ENCODE assay signal across 30 cellular contexts in genomic region chr9:8907863-8908262, GRCh38.
DNase-seq lines count a peak whose midpoint lies in the region; ATAC-seq, FAIRE-seq and TF ChIP-seq lines count a peak whose summit lies in the region.
"Had no signal": no experiment of that assay in that cellular context is flagged by ENCODE, and none has a peak within 500 bp of the region (broad histone marks: within the 10 kb centered on the region; RNA-seq: fewer than 3 reads in every experiment).

No MANE protein-coding gene starts in this region.

- H3K9ac ChIP-seq in astrocyte (ENCODE audit: low read length): no peak overlapping the region
- H3K9ac ChIP-seq: SK-N-SH had no signal

- FAIRE-seq in astrocyte (lab: Jason Lieb, UNC): no peak

- H3K27me3 Mint-ChIP-seq in Calu3 (ENCODE audit: unreplicated experiment) (no peaks in the 10 kb centered on the region), astrocyte (ENCODE audit: low read depth, unreplicated experiment) (no peaks in the 10 kb centered on the region)
- H3K27me3 Mint-ChIP-seq: activated B cell treated with CpG ODN at 0.5 μM for 24 hours had no signal

- H3K36me3 ChIP-seq in astrocyte (ENCODE audit: insufficient read depth, low read length): no peaks in the 10 kb centered on the region
- H3K36me3 ChIP-seq: ascending aorta, BE2C, colonic mucosa, lower lobe of right lung, transverse colon had no signal

- TF ChIP-seq CTCF in Calu3 (IDR thresholded peaks at IDR 0.05; ENCODE audit: unreplicated experiment): no peak
- TF ChIP-seq CTCF in astrocyte (IDR thresholded peaks at IDR 0.05; ENCODE audit: insufficient read depth, low read depth, low read length): no peak

- H3K9me3 Mint-ChIP-seq in Calu3 (ENCODE audit: low read depth, unreplicated experiment) (peaks cover 3% of the 10 kb centered on the region), astrocyte (ENCODE audit: unreplicated experiment) (no peaks in the 10 kb centered on the region)
- H3K9me3 Mint-ChIP-seq: T-helper 1 cell treated with Interleukin-12 subunit alpha and Interleukin-12 subunit beta and Interleukin-4 antibody, amounts not matched to agents 30 μg/mL and 1 μg/mL, for 36 hours had no signal

- ATAC-seq in HG02981 (IDR thresholded peaks at IDR 0.05; ENCODE audit: unreplicated experiment) (peak; percentile 76), HG03108 (IDR thresholded peaks at IDR 0.05; ENCODE audit: unreplicated experiment) (no peak)
- ATAC-seq: CD8-positive, alpha-beta T cell; lower lobe of right lung; mucosa of descending colon; natural killer cell had no signal

- no peak overlapping the region for H3K27ac ChIP-seq in astrocyte (ENCODE audit: low read depth, low read length)
- H3K27ac ChIP-seq: ascending aorta, colonic mucosa, HL-60, lower lobe of right lung, transverse colon had no signal

- no peak for DNase-seq in Calu3
- DNase-seq in astrocyte (ENCODE audit: low read depth): no peak
- DNase-seq in glomerular visceral epithelial cell (ENCODE audit: extremely low spot score): peak; percentile 37
- DNase-seq in SHP77 treated with DMSO at 0.1 percent for 48 hours (lab: John Stamatoyannopoulos, UW): no peak
- no peak for DNase-seq in activated gamma-delta T cell treated with Interleukin-2 at 50 U/mL for 16 hours
- DNase-seq in NOMO-1 treated with dmso at 0.1 percent for 144 hours (lab: John Stamatoyannopoulos, UW; ENCODE audit: unreplicated experiment): no peak
- DNase-seq: activated B cell treated with CpG ODN at 0.5 μM for 24 hours; activated CD4-positive, alpha-beta T cell treated with anti-CD3 and anti-CD28 coated beads, Interleukin-2, amount 50 U/mL, for 1 hour; activated T-cell treated with anti-CD3 and anti-CD28 coated beads, Interleukin-2, amount 50 U/mL, for 48 hours; BE2C; CD8-positive, alpha-beta T cell; colonic mucosa; effector CD8-positive, alpha-beta T cell; lower lobe of right lung; mucosa of descending colon; natural killer cell; NCI-H1417 treated with DMSO at 0.1 percent for 48 hours; NCI-H2081; NCI-H2227 treated with DMSO at 0.1 percent for 48 hours; NCI-H526; occipital lobe; SK-N-SH; stimulated activated CD4-positive, alpha-beta T cell treated with anti-CD3 and anti-CD28 coated beads, Interleukin-15, amount 100 ng/mL, for 24 hours; stimulated activated CD4-positive, alpha-beta T cell treated with anti-CD3 and anti-CD28 coated beads, Interleukin-4, amount 100 ng/mL, for 4 hours; transverse colon had no signal

- peaks cover 13% of the 10 kb centered on the region for H3K4me1 Mint-ChIP-seq in Calu3 (ENCODE audit: low read depth, unreplicated experiment)
- no peaks in the 10 kb centered on the region for H3K4me1 Mint-ChIP-seq in astrocyte (ENCODE audit: low read depth, unreplicated experiment)
- H3K4me1 Mint-ChIP-seq: activated B cell treated with CpG ODN at 0.5 μM for 24 hours, natural killer cell had no signal

- no peaks in the 10 kb centered on the region for H3K4me1 ChIP-seq in astrocyte (ENCODE audit: insufficient read depth, low read length)
- H3K4me1 ChIP-seq: BE2C, colonic mucosa, lower lobe of right lung, transverse colon had no signal

- no peaks in the 10 kb centered on the region for H4K20me1 ChIP-seq in astrocyte (ENCODE audit: insufficient read depth, low read length)

- H3K4me3 Mint-ChIP-seq in Calu3 (ENCODE audit: low read depth, unreplicated experiment) (peak overlapping the region; percentile 24), astrocyte (ENCODE audit: unreplicated experiment) (no peak overlapping the region)
- H3K4me3 Mint-ChIP-seq: activated B cell treated with CpG ODN at 0.5 μM for 24 hours; CD8-positive, alpha-beta T cell; natural killer cell; T-helper 1 cell treated with Interleukin-12 subunit alpha and Interleukin-12 subunit beta and Interleukin-4 antibody, amounts not matched to agents 30 μg/mL and 1 μg/mL, for 36 hours had no signal

- no peaks in the 10 kb centered on the region for H3K27me3 ChIP-seq in astrocyte (ENCODE audit: insufficient read depth, low read length)
- H3K27me3 ChIP-seq: ascending aorta, BE2C, colonic mucosa, transverse colon had no signal

- CTCF ChIA-PET in Calu3 (lab: Charles Lee): interaction anchor here (0.6 kb wide), 1 partner anchor 128 kb away, joined by 3 read pairs; no protein-coding TSS in a partner anchor

- H3K4me2 ChIP-seq in astrocyte (ENCODE audit: low read length): no peak overlapping the region
- H3K4me2 ChIP-seq: SK-N-SH had no signal

- H3K36me3 Mint-ChIP-seq in Calu3 (ENCODE audit: insufficient read depth, unreplicated experiment) (no peaks in the 10 kb centered on the region), astrocyte (ENCODE audit: low read depth, unreplicated experiment) (no peaks in the 10 kb centered on the region)
- H3K36me3 Mint-ChIP-seq: CD8-positive, alpha-beta T cell; natural killer cell had no signal

- no peak overlapping the region for H2AFZ ChIP-seq in astrocyte (ENCODE audit: low read depth, low read length)

- H3K79me2 ChIP-seq in astrocyte (ENCODE audit: insufficient read depth, low read length): no peaks in the 10 kb centered on the region

- H3K4me3 ChIP-seq in astrocyte (ENCODE audit: insufficient read depth, low read depth, low read length): no peak overlapping the region
- H3K4me3 ChIP-seq: ascending aorta, colonic mucosa, lower lobe of right lung, mucosa of descending colon, transverse colon had no signal

- H3K27ac Mint-ChIP-seq in Calu3 (ENCODE audit: unreplicated experiment) (peak overlapping the region; percentile 89), astrocyte (ENCODE audit: unreplicated experiment) (peak overlapping the region; percentile 85)
- H3K27ac Mint-ChIP-seq: activated B cell treated with CpG ODN at 0.5 μM for 24 hours; CD8-positive, alpha-beta T cell; natural killer cell; T-helper 1 cell treated with Interleukin-12 subunit alpha and Interleukin-12 subunit beta and Interleukin-4 antibody, amounts not matched to agents 30 μg/mL and 1 μg/mL, for 36 hours had no signal

- H3K9me3 ChIP-seq in astrocyte (ENCODE audit: insufficient read depth, low read depth, low read length): no peaks in the 10 kb centered on the region
- H3K9me3 ChIP-seq: BE2C, colonic mucosa, lower lobe of right lung, mucosa of descending colon, SK-N-SH, transverse colon had no signal

- BruUV-seq in Calu3 (replicated peaks; lab: Mats Ljungman, UMichigan): no TSS peak

- intact Hi-C loops in Calu3 (cut with micrococcal nuclease; ENCODE audit: unreplicated experiment): no loop called here
